In genomic region chr11:86064236-86064803, GRCh38 we compare ENCODE assay signal across 10 cellular contexts. TPM values are rescaled to one million over a fixed set of nuclear protein-coding genes. Genes with fewer than 3 reads are reported as not detected.
A peak's percentile ranks its signal among the peaks of the same experiment; 100 is the strongest.
DNase-seq lines count a peak whose midpoint lies in the region; ATAC-seq, FAIRE-seq and TF ChIP-seq lines count a peak whose summit lies in the region.
"Had no signal": no experiment of that assay in that cellular context is flagged by ENCODE, and none has a peak within 500 bp of the region (broad histone marks: within the 10 kb centered on the region; RNA-seq: fewer than 3 reads in every experiment).

No MANE protein-coding gene starts in this region.

- peak overlapping the region; percentile 36 for H3K27ac ChIP-seq in right cardiac atrium (ENCODE audit: low read length)

- no peak for TF ChIP-seq POLR2A in GM12892 (IDR thresholded peaks at IDR 0.05; ENCODE audit: low read depth, low read length)

- no peak for FAIRE-seq in GM12892 (lab: Jason Lieb, UNC)

- intact Hi-C loops in right cardiac atrium (cut with DNase I), result no loop called here
- intact Hi-C loops in left cardiac atrium (cut with DNase I), result no loop called here

- WGBS in right cardiac atrium, result 61% methylated on average over 5 of the region's 5 CpGs

- DNase-seq in right cardiac atrium (no peak), left cardiac atrium (no peak), amniotic epithelial cell (ENCODE audit: low read depth) (peak; percentile 63), lung microvascular endothelial cell (ENCODE audit: low read depth in 2 of 2) (peak; percentile 49 to 68), amniotic stem cell (lab: John Stamatoyannopoulos, UW) (no peak), GM12892 (ENCODE audit: insufficient read length) (no peak)
- DNase-seq: DMS79 treated with DMSO at 0.1 percent for 48 hours, retina had no signal

- H3K9me3 ChIP-seq in right cardiac atrium (ENCODE audit: control insufficient read depth, low read length), result no peaks in the 10 kb centered on the region

- no peak for ATAC-seq in right cardiac atrium
- no peak for ATAC-seq in left cardiac atrium
- no peak for ATAC-seq in HG03108 (IDR thresholded peaks at IDR 0.05; ENCODE audit: unreplicated experiment)
- no peak for ATAC-seq in GM18867 (IDR thresholded peaks at IDR 0.05; ENCODE audit: unreplicated experiment)

- H3K4me1 ChIP-seq in right cardiac atrium (ENCODE audit: control insufficient read depth, insufficient read depth, low read length), result peaks cover 7% of the 10 kb centered on the region

- H3K4me3 ChIP-seq in right cardiac atrium (ENCODE audit: low read length), result peak overlapping the region; percentile 42

- H3K27me3 ChIP-seq in right cardiac atrium (ENCODE audit: control insufficient read depth, insufficient read depth), result no peaks in the 10 kb centered on the region

RNA-seq across cellular contexts. Expression of gene PICALM, which starts 4.6 kb away (rescaled TPM):
- 100 to 1,000 TPM; 170 to 298 (median 182) TPM for total RNA-seq in right cardiac atrium
- 62.8 TPM for polyA plus RNA-seq in right cardiac atrium
- 100 to 1,000 TPM; 148 to 260 TPM for total RNA-seq in left cardiac atrium
- 122 and 173 TPM in 2 replicates for total RNA-seq in lung microvascular endothelial cell
- 31.8 TPM for polyA plus RNA-seq in GM12892 (2012; ENCODE audit: missing spikeins)

Comparison
In these comparisons a context has a peak if more than half of its experiments do, and no peak if none do; other contexts are left out.
1. DNase-seq: peak in amniotic epithelial cell (single experiment) and lung microvascular endothelial cell (2 of 2); none in right cardiac atrium (0 of 3), left cardiac atrium (single experiment), amniotic stem cell (single experiment) and GM12892 (single experiment).